Comparison of ENCODE assay signal across 13 cellular contexts in genomic region chr5:152246401-152246800, GRCh38.
DNase-seq lines count a peak whose midpoint lies in the region; ATAC-seq, FAIRE-seq and TF ChIP-seq lines count a peak whose summit lies in the region.
"Had no signal": no experiment of that assay in that cellular context is flagged by ENCODE, and none has a peak within 500 bp of the region (broad histone marks: within the 10 kb centered on the region; RNA-seq: fewer than 3 reads in every experiment).

No MANE protein-coding gene starts in this region.

- no peak overlapping the region for H2BK120ac ChIP-seq in neuronal stem cell (ENCODE audit: low read depth, low read length)

- intact Hi-C loops in activated CD4-positive, alpha-beta T cell treated with anti-CD3 and anti-CD28 coated beads for 36 hours (cut with DNase I, micrococcal nuclease): no loop called here
- intact Hi-C loops in OCI-LY7 (cut with micrococcal nuclease; ENCODE audit: unreplicated experiment) (no loop called here), endothelial cell of umbilical vein (cut with micrococcal nuclease) (no loop called here)

- no peaks in the 10 kb centered on the region for H3K79me1 ChIP-seq in neuronal stem cell (ENCODE audit: low read depth, low read length)

- H3K4me3 Mint-ChIP-seq in activated CD4-positive, alpha-beta T cell treated with anti-CD3 and anti-CD28 coated beads for 36 hours: no peak overlapping the region
- H3K4me3 Mint-ChIP-seq: central memory CD8-positive, alpha-beta T cell had no signal

- no CpG with 5 or more reads among the region's 5 CpGs for WGBS in neuronal stem cell (ENCODE audit: extremely low coverage in 2 of 2, insufficient read length in 2 of 2, insufficient replicate concordance in 1 of 2), 2 donors

- H3K4me3 ChIP-seq in OCI-LY7 (ENCODE audit: low read depth, low read length, poor library complexity, severe bottlenecking) (no peak overlapping the region), endothelial cell of umbilical vein (replicated peaks in 1 of 3; ENCODE audit: insufficient read depth in 1 of 3, low read depth in 1 of 3, low read length in 3 of 3) (no peak overlapping the region), neuronal stem cell (ENCODE audit: low read length in 2 of 2) (no peak overlapping the region)

- H2BK12ac ChIP-seq in neuronal stem cell (ENCODE audit: low read length): no peak overlapping the region

- H4K20me1 ChIP-seq in OCI-LY7 (ENCODE audit: insufficient read depth, low read length): no peaks in the 10 kb centered on the region
- H4K20me1 ChIP-seq in endothelial cell of umbilical vein (replicated peaks; ENCODE audit: control insufficient read depth, extremely low read depth, insufficient read depth, low read length): no peaks in the 10 kb centered on the region

- H3K36me3 ChIP-seq in OCI-LY7 (ENCODE audit: insufficient read depth, low read length): no peaks in the 10 kb centered on the region
- no peaks in the 10 kb centered on the region for H3K36me3 ChIP-seq in endothelial cell of umbilical vein (ENCODE audit: control insufficient read depth in 2 of 2, extremely low read depth in 1 of 2, insufficient read depth in 2 of 2, low read length in 2 of 2)
- H3K36me3 ChIP-seq in neuronal stem cell (replicated peaks in 1 of 2; ENCODE audit: control insufficient read depth in 2 of 2, insufficient read depth in 2 of 2, low read length in 2 of 2): no peaks in the 10 kb centered on the region

- H3K4me1 Mint-ChIP-seq in activated CD4-positive, alpha-beta T cell treated with anti-CD3 and anti-CD28 coated beads for 36 hours: no peaks in the 10 kb centered on the region
- H3K4me1 Mint-ChIP-seq: central memory CD8-positive, alpha-beta T cell had no signal

- no peaks in the 10 kb centered on the region for H3K9me2 ChIP-seq in OCI-LY7 (ENCODE audit: insufficient read depth, low read length)

- H3K9me3 Mint-ChIP-seq in activated CD4-positive, alpha-beta T cell treated with anti-CD3 and anti-CD28 coated beads for 36 hours (ENCODE audit: low read depth): peaks cover 2% of the 10 kb centered on the region

- POLR2A ChIA-PET in activated CD4-positive, alpha-beta T cell treated with anti-CD3 and anti-CD28 coated beads for 36 hours (lab: Charles Lee): no interaction called here
- POLR2A ChIA-PET in OCI-LY7 (lab: Charles Lee) (no interaction called here), endothelial cell of umbilical vein (lab: Charles Lee) (no interaction called here)

- no peaks in the 10 kb centered on the region for H3K27me3 ChIP-seq in endothelial cell of umbilical vein (ENCODE audit: control insufficient read depth in 2 of 2, insufficient read depth in 2 of 2, low read length in 2 of 2)
- H3K27me3 ChIP-seq in neuronal stem cell (ENCODE audit: control insufficient read depth in 3 of 3, insufficient read depth in 3 of 3, low read depth in 1 of 3, low read length in 3 of 3): no peaks in the 10 kb centered on the region

- no TSS peak for BruUV-seq in OCI-LY7 (replicated peaks; lab: Mats Ljungman, UMichigan)
- BruUV-seq in endothelial cell of umbilical vein (replicated peaks; lab: Mats Ljungman, UMichigan): no TSS peak

- CTCF ChIA-PET in activated CD4-positive, alpha-beta T cell treated with anti-CD3 and anti-CD28 coated beads for 36 hours (lab: Charles Lee): no interaction called here
- CTCF ChIA-PET in OCI-LY7 (lab: Charles Lee; ENCODE audit: unreplicated experiment) (no interaction called here), endothelial cell of umbilical vein (lab: Charles Lee) (no interaction called here)

- FAIRE-seq in endothelial cell of umbilical vein (lab: Jason Lieb, UNC) (no peak), HTR-8/SVneo (lab: Jason Lieb, UNC) (no peak)
- FAIRE-seq: keratinocyte had no signal

- no peaks in the 10 kb centered on the region for H3K9me1 ChIP-seq in endothelial cell of umbilical vein (replicated peaks; ENCODE audit: control insufficient read depth, extremely low read depth, insufficient read depth, low read length)

- H3K4me1 ChIP-seq in OCI-LY7 (ENCODE audit: insufficient read depth, low read length, poor library complexity, severe bottlenecking) (no peaks in the 10 kb centered on the region), endothelial cell of umbilical vein (ENCODE audit: control insufficient read depth, extremely low read depth, insufficient read depth, low read length) (no peaks in the 10 kb centered on the region), neuronal stem cell (ENCODE audit: control insufficient read depth in 2 of 2, insufficient read depth in 1 of 2, low read depth in 1 of 2, low read length in 2 of 2) (no peaks in the 10 kb centered on the region)

- no peak for ATAC-seq in activated CD4-positive, alpha-beta T cell treated with anti-CD3 and anti-CD28 coated beads for 36 hours
- no peak for ATAC-seq in HG02763 (IDR thresholded peaks at IDR 0.05; ENCODE audit: unreplicated experiment)

- TF ChIP-seq POLR2A in endothelial cell of umbilical vein (IDR thresholded peaks at IDR 0.05; ENCODE audit: low read depth, low read length): no peak

- H3K27ac Mint-ChIP-seq in activated CD4-positive, alpha-beta T cell treated with anti-CD3 and anti-CD28 coated beads for 36 hours: no peak overlapping the region

- H3K23ac ChIP-seq in neuronal stem cell (ENCODE audit: low read depth, low read length, poor library complexity): no peak overlapping the region

- H3K27ac ChIP-seq in OCI-LY7 (ENCODE audit: low read depth, low read length, poor library complexity, severe bottlenecking) (no peak overlapping the region), endothelial cell of umbilical vein (ENCODE audit: insufficient read depth, low read depth, low read length) (no peak overlapping the region), neuronal stem cell (replicated peaks; ENCODE audit: low read length) (no peak overlapping the region)

- H4K8ac ChIP-seq in neuronal stem cell (ENCODE audit: low read depth, low read length): no peak overlapping the region

- peak; percentile 21 for DNase-seq in activated CD4-positive, alpha-beta T cell treated with anti-CD3 and anti-CD28 coated beads for 36 hours
- no peak for DNase-seq in activated CD4-positive, alpha-beta T cell treated with anti-CD3 and anti-CD28 coated beads for 4 hours
- peak; percentile 9 for DNase-seq in OCI-LY7 (ENCODE audit: low spot score)
- DNase-seq in endothelial cell of umbilical vein (ENCODE audit: low read depth, low spot score): peak; percentile 1
- DNase-seq in neuronal stem cell (ENCODE audit: low spot score): peak; percentile 71
- DNase-seq in HTR-8/SVneo (ENCODE audit: insufficient read length, low spot score): no peak
- DNase-seq in germinal center (ENCODE audit: low spot score): no peak
- DNase-seq: activated CD4-positive, CD25-positive, alpha-beta regulatory T cell; NCI-H446; retina had no signal

- no peak overlapping the region for H3K18ac ChIP-seq in neuronal stem cell (ENCODE audit: low read length)

- H3K9ac ChIP-seq in endothelial cell of umbilical vein (replicated peaks; ENCODE audit: extremely low read depth, insufficient read depth, low read length): no peak overlapping the region
- no peak overlapping the region for H3K9ac ChIP-seq in neuronal stem cell (ENCODE audit: low read depth, low read length, poor library complexity)

- H2AK5ac ChIP-seq in neuronal stem cell (ENCODE audit: low read depth, low read length): no peak overlapping the region

- no peak overlapping the region for H2AFZ ChIP-seq in OCI-LY7 (ENCODE audit: low read length)
- no peak overlapping the region for H2AFZ ChIP-seq in endothelial cell of umbilical vein (ENCODE audit: low read depth, low read length)
- H2AFZ ChIP-seq in neuronal stem cell (ENCODE audit: low read length): no peak overlapping the region

- H3K4ac ChIP-seq in neuronal stem cell (ENCODE audit: low read length): no peak overlapping the region

- dilution Hi-C loops in endothelial cell of umbilical vein (cut with MboI; ENCODE audit: extremely low pct_ligation_motif_present, low sequenced_read_pairs): no loop called here

- no peak overlapping the region for H4K91ac ChIP-seq in neuronal stem cell (ENCODE audit: low read depth, low read length, poor library complexity)

- H3K27me3 Mint-ChIP-seq in activated CD4-positive, alpha-beta T cell treated with anti-CD3 and anti-CD28 coated beads for 36 hours: no peaks in the 10 kb centered on the region
- H3K27me3 Mint-ChIP-seq: central memory CD8-positive, alpha-beta T cell had no signal

- H2BK5ac ChIP-seq in neuronal stem cell (ENCODE audit: low read length): no peak overlapping the region

- no peak overlapping the region for H2BK15ac ChIP-seq in neuronal stem cell (ENCODE audit: low read length)

- TF ChIP-seq CTCF in OCI-LY7 (conservative IDR thresholded peaks at IDR 0.05; ENCODE audit: low read length) (no peak), endothelial cell of umbilical vein (IDR thresholded peaks at IDR 0.05; ENCODE audit: extremely low read depth in 1 of 2, insufficient read depth in 1 of 2, low read depth in 1 of 2, low read length in 2 of 2) (no peak)

- H3K79me2 ChIP-seq in OCI-LY7 (ENCODE audit: insufficient read depth, low read depth, low read length) (no peaks in the 10 kb centered on the region), endothelial cell of umbilical vein (ENCODE audit: control insufficient read depth, insufficient read depth, low read length) (no peaks in the 10 kb centered on the region)

- H3K4me2 ChIP-seq in OCI-LY7 (ENCODE audit: low read length): no peak overlapping the region
- H3K4me2 ChIP-seq in endothelial cell of umbilical vein (ENCODE audit: insufficient read depth, low read length): no peak overlapping the region
- no peak overlapping the region for H3K4me2 ChIP-seq in neuronal stem cell (ENCODE audit: insufficient read depth, low read length, poor library complexity, severe bottlenecking)

- no peak overlapping the region for H3K14ac ChIP-seq in neuronal stem cell (ENCODE audit: low read length)

- no peaks in the 10 kb centered on the region for H3K36me3 Mint-ChIP-seq in activated CD4-positive, alpha-beta T cell treated with anti-CD3 and anti-CD28 coated beads for 36 hours (ENCODE audit: low read depth)

- H3K9me3 ChIP-seq in OCI-LY7 (ENCODE audit: low read length) (no peaks in the 10 kb centered on the region), endothelial cell of umbilical vein (replicated peaks; ENCODE audit: control insufficient read depth, insufficient read depth, low read length) (no peaks in the 10 kb centered on the region), neuronal stem cell (replicated peaks in 1 of 2; ENCODE audit: control insufficient read depth in 2 of 2, insufficient read depth in 1 of 2, low read depth in 1 of 2, low read length in 2 of 2) (no peaks in the 10 kb centered on the region)

TF ChIP-seq in endothelial cell of umbilical vein, 7 proteins besides CTCF, POLR2A, EP300 and RAD21 (continues in another document):
- TF ChIP-seq JUN (IDR thresholded peaks at IDR 0.05; ENCODE audit: borderline replicate concordance, insufficient read depth, insufficient read length, low read depth) (no peak), MAX (IDR thresholded peaks at IDR 0.05; ENCODE audit: insufficient read depth, insufficient read length) (no peak), EZH2 (IDR thresholded peaks at IDR 0.05; ENCODE audit: borderline replicate concordance, low read depth, low read length, severe bottlenecking) (no peak), MYC (IDR thresholded peaks at IDR 0.05; ENCODE audit: low read depth, low read length) (no peak)

Comparison
In these comparisons a context has a peak if more than half of its experiments do, and no peak if none do; other contexts are left out.
1. DNase-seq: peak in activated CD4-positive, alpha-beta T cell treated with anti-CD3 and anti-CD28 coated beads for 36 hours (single experiment), OCI-LY7 (single experiment), endothelial cell of umbilical vein (single experiment) and neuronal stem cell (single experiment); none in activated CD4-positive, alpha-beta T cell treated with anti-CD3 and anti-CD28 coated beads for 4 hours (0 of 2), HTR-8/SVneo (single experiment) and germinal center (single experiment).